16 cellular contexts compared by ENCODE assay signal in genomic region chr2:72788756-72789155, GRCh38. TPM values are rescaled to one million over a fixed set of nuclear protein-coding genes. Genes with fewer than 3 reads are reported as not detected.
A peak's percentile ranks its signal among the peaks of the same experiment; 100 is the strongest.
DNase-seq lines count a peak whose midpoint lies in the region; TF ChIP-seq lines count a peak whose summit lies in the region.
"Had no signal": no experiment of that assay in that cellular context is flagged by ENCODE, and none has a peak within 500 bp of the region (broad histone marks: within the 10 kb centered on the region; RNA-seq: fewer than 3 reads in every experiment).

No MANE protein-coding gene starts in this region.

- DNase-seq in GM03348 (ENCODE audit: low spot score) (peak; percentile 77), astrocyte of the cerebellum (ENCODE audit: low read depth) (peak; percentile 11), foreskin fibroblast (peak; percentile 65 to 83), pulmonary artery endothelial cell (ENCODE audit: low read depth, low spot score) (peak; percentile 27), iPS-NIHi7 (ENCODE audit: extremely low spot score) (no peak), Kasumi-1 (lab: John Stamatoyannopoulos, UW) (no peak), NCI-H2196 treated with DMSO at 0.1 percent for 48 hours (lab: John Stamatoyannopoulos, UW; ENCODE audit: unreplicated experiment) (no peak), DMS53 treated with DMSO at 0.1 percent for 48 hours (lab: John Stamatoyannopoulos, UW; ENCODE audit: unreplicated experiment) (no peak)
- DNase-seq: activated effector memory CD4-positive, alpha-beta T cell treated with Interleukin-2 at 50 U/mL for 16 hours; CD8-positive, alpha-beta T cell; central memory CD4-positive, alpha-beta T cell; erythroblast; NCI-H1105; NCI-H524 treated with DMSO at 0.1 percent for 48 hours; retina; stimulated activated naive CD8-positive, alpha-beta T cell treated with anti-CD3 and anti-CD28 coated beads, Interleukin-15, amount 100 ng/mL, for 72 hours had no signal

- in situ Hi-C loops in astrocyte of the cerebellum (cut with HindIII; ENCODE audit: low sequenced_read_pairs), result no loop called here

- no peak for TF ChIP-seq CTCF in astrocyte of the cerebellum (IDR thresholded peaks at IDR 0.05; ENCODE audit: low read depth, low read length, missing control alignments)
- no peak for TF ChIP-seq CTCF in foreskin fibroblast (IDR thresholded peaks at IDR 0.05; ENCODE audit: low read depth, low read length)

- no peak overlapping the region for H3K4me3 ChIP-seq in astrocyte of the cerebellum (ENCODE audit: low read depth, low read length)
- no peak overlapping the region for H3K4me3 ChIP-seq in foreskin fibroblast (ENCODE audit: low read depth in 1 of 2, low read length in 2 of 2)

RNA-seq across cellular contexts. Expression of gene EXOC6B, which starts 37.1 kb away (rescaled TPM):
- total RNA-seq in pulmonary artery endothelial cell, result 24.1 and 43.5 TPM in 2 replicates

Comparison
In these comparisons a context has a peak if more than half of its experiments do, and no peak if none do; other contexts are left out.
1. DNase-seq: peak in GM03348 (single experiment), astrocyte of the cerebellum (single experiment), foreskin fibroblast (2 of 2) and pulmonary artery endothelial cell (single experiment); none in iPS-NIHi7 (single experiment), Kasumi-1 (0 of 2), NCI-H2196 treated with DMSO at 0.1 percent for 48 hours (single experiment) and DMS53 treated with DMSO at 0.1 percent for 48 hours (single experiment).